ENCODE assay signal across 6 cellular contexts in genomic region chr5:64749385-64749784, GRCh38. TPM values are rescaled to one million over a fixed set of nuclear protein-coding genes. Genes with fewer than 3 reads are reported as not detected.
"Had no signal": no experiment of that assay in that cellular context is flagged by ENCODE, and none has a peak within 500 bp of the region (broad histone marks: within the 10 kb centered on the region; RNA-seq: fewer than 3 reads in every experiment).

No MANE protein-coding gene starts in this region.

- H3K27ac Mint-ChIP-seq: GM23338, H9, HFFc6 had no signal

- ATAC-seq: GM23338 had no signal

- DNase-seq: H9, HCEC 1CT, HFFc6, IMR-90 had no signal

- H3K4me3 Mint-ChIP-seq: GM23338, H9, HFFc6 had no signal

- H3K4me3 ChIP-seq: GM23338 had no signal

RNA-seq across cellular contexts. Expression of gene SHISAL2B, which starts 59.1 kb away (rescaled TPM):
- total RNA-seq: HFFc6, HT-29, IMR-90 had no signal
